8 cellular contexts compared by ENCODE assay signal in genomic region chr3:126083138-126083445, GRCh38. TPM values are rescaled to one million over a fixed set of nuclear protein-coding genes. Genes with fewer than 3 reads are reported as not detected.
DNase-seq lines count a peak whose midpoint lies in the region; ATAC-seq and TF ChIP-seq lines count a peak whose summit lies in the region.

No MANE protein-coding gene starts in this region.

- no peak for ATAC-seq in HG02759 (IDR thresholded peaks at IDR 0.05; ENCODE audit: unreplicated experiment)
- no peak for ATAC-seq in HG02610 (IDR thresholded peaks at IDR 0.05; ENCODE audit: unreplicated experiment)

- intact Hi-C loops in sigmoid colon (cut with DNase I), result loop anchor here (2.0 to 5.0 kb wide), 3 partner anchors 92 to 394 kb away; partner anchors contain the start of gene ZXDC

- no peak for TF ChIP-seq POLR2A in sigmoid colon (IDR thresholded peaks at IDR 0.05)

- H3K4me3 ChIP-seq in GM12865 (ENCODE audit: low read depth, low read length) (peak overlapping the region; percentile 92), SJSA1 (peak overlapping the region; percentile 72), fibroblast of villous mesenchyme (ENCODE audit: low read depth, low read length) (peak overlapping the region; percentile 68), sigmoid colon (peak overlapping the region; percentile 80 to 97 (median 84))

- TF ChIP-seq CTCF in GM12865 (IDR thresholded peaks at IDR 0.05; ENCODE audit: insufficient read depth, low read depth, low read length, missing control alignments) (no peak), fibroblast of villous mesenchyme (IDR thresholded peaks at IDR 0.05; ENCODE audit: insufficient read depth, low read depth, low read length) (no peak), sigmoid colon (IDR thresholded peaks at IDR 0.05) (no peak)

- H3K4me1 ChIP-seq in SJSA1 (replicated peaks) (peaks cover 14% of the 10 kb centered on the region; the same call in 1 of the 2 replicates), sigmoid colon (peaks cover 0 to 16% (median 10%) of the 10 kb centered on the region in 4 donors)

- no peak for DNase-seq in GM12865 (ENCODE audit: low read depth)
- no peak for DNase-seq in SJSA1 (ENCODE audit: low read depth in 1 of 2, low spot score in 2 of 2)
- DNase-seq in fibroblast of villous mesenchyme (ENCODE audit: low read depth), result no peak
- DNase-seq in sigmoid colon, result no peak
- no peak for DNase-seq in DMS53 (lab: John Stamatoyannopoulos, UW)
- DNase-seq in C1 segment of cervical spinal cord (lab: John Stamatoyannopoulos, UW), result no peak

- no peaks in the 10 kb centered on the region for H3K27me3 ChIP-seq in SJSA1 (replicated peaks)
- no peaks in the 10 kb centered on the region for H3K27me3 ChIP-seq in sigmoid colon

- H3K36me3 ChIP-seq in SJSA1 (peaks cover 4% of the 10 kb centered on the region), sigmoid colon (no peaks in the 10 kb centered on the region)

- H3K9me3 ChIP-seq in SJSA1 (replicated peaks) (no peaks in the 10 kb centered on the region), sigmoid colon (no peaks in the 10 kb centered on the region)

- TF ChIP-seq EP300 in sigmoid colon (IDR thresholded peaks at IDR 0.05), result no peak

- peak overlapping the region; percentile 64; the same call in 1 of the 2 replicates for H3K27ac ChIP-seq in SJSA1
- H3K27ac ChIP-seq in sigmoid colon, result peak overlapping the region; percentile 90 to 92 (median 92)

- WGBS in sigmoid colon, 2 donors, result 9 to 24% methylated on average over 3 of the region's 3 CpGs

RNA-seq across cellular contexts. Expression of gene SLC41A3, which starts 0.8 kb away (rescaled TPM):
- 32.7 and 33.1 TPM in 2 replicates for total RNA-seq in SJSA1 (2014; rRNA removed; shearing (Covaris generic))
- total RNA-seq in fibroblast of villous mesenchyme (32.9 and 36.7 TPM in 2 replicates), sigmoid colon (10 to 100 TPM; 28.9 to 59.5 (median 42.1) TPM)
- polyA plus RNA-seq in sigmoid colon, result 10 to 100 TPM in 2 of 3 donors, 1 to 10 TPM in 1; 5.1 to 27.6 (median 19.8) TPM
